Comparison of ENCODE assay signal across 21 cellular contexts in the genomic region with DNA sequence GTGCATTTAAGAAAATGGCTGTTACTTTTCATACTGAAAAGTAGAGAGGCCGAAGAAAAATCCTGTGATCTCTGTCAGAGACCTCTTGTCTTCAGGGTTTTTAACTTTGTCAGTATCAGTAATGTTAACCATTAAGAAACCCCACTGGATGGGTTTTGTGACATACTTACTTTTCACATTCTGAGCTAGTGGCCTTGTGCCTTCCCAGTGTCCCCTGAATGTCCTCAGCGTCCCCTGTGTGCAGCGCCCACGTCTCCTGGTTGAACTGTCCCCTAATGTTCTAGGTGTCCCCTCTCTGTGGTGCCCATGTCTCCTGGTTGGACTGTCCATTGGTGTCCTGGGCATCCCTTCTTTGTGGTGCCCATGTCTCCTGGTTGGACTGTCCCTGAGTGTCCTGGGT. TPM values are rescaled to one million over a fixed set of nuclear protein-coding genes. Genes with fewer than 3 reads are reported as not detected.
DNase-seq lines count a peak whose midpoint lies in the region; ATAC-seq and TF ChIP-seq lines count a peak whose summit lies in the region.
"Had no signal": no experiment of that assay in that cellular context is flagged by ENCODE, and none has a peak within 500 bp of the region (broad histone marks: within the 10 kb centered on the region; RNA-seq: fewer than 3 reads in every experiment).

No MANE protein-coding gene starts in this region.

- CTCF ChIA-PET in OCI-LY7 (lab: Charles Lee; ENCODE audit: unreplicated experiment) = no interaction called here

- no peaks in the 10 kb centered on the region for H3K9me2 ChIP-seq in OCI-LY7 (ENCODE audit: insufficient read depth, low read length)

- peaks cover 33% of the 10 kb centered on the region for H3K36me3 Mint-ChIP-seq in nephron progenitor cell (ENCODE audit: low read depth)

- POLR2A ChIA-PET in OCI-LY7 (lab: Charles Lee) = no interaction called here

- no peaks in the 10 kb centered on the region for H4K20me1 ChIP-seq in OCI-LY7 (ENCODE audit: insufficient read depth, low read length)

- H3K27me3 ChIP-seq in right atrium auricular region (no peaks in the 10 kb centered on the region), gastroesophageal sphincter (no peaks in the 10 kb centered on the region)
- H3K27me3 ChIP-seq: BLaER1, left lung had no signal

- DNase-seq in right atrium auricular region (ENCODE audit: low spot score) (no peak), left ventricle myocardium superior (no peak), nephron progenitor cell (no peak), OCI-LY7 (ENCODE audit: low spot score) (no peak), cerebellum (ENCODE audit: low spot score) (no peak)
- DNase-seq in stimulated activated CD4-positive, alpha-beta T cell treated with anti-CD3 and anti-CD28 coated beads, Interleukin-4, amount 100 ng/mL, for 1 hour = no peak
- DNase-seq: activated CD4-positive, alpha-beta T cell treated with anti-CD3 and anti-CD28 coated beads, Interleukin-2, amount 50 U/mL, for 1 hour; aorta; effector CD8-positive, alpha-beta T cell; erythroblast; left lung; NCI-H1092; NCI-H1930; posterior cingulate gyrus; WERI-Rb-1 had no signal

- no peak for TF ChIP-seq CTCF in right atrium auricular region (IDR thresholded peaks at IDR 0.05)
- TF ChIP-seq CTCF in gastroesophageal sphincter (IDR thresholded peaks at IDR 0.05) = no peak
- TF ChIP-seq CTCF in nephron progenitor cell (IDR thresholded peaks at IDR 0.05) = no peak
- TF ChIP-seq CTCF in OCI-LY7 (conservative IDR thresholded peaks at IDR 0.05; ENCODE audit: low read length) = no peak

- H3K27me3 Mint-ChIP-seq in nephron progenitor cell (ENCODE audit: low read depth, poor library complexity) = peaks cover 17% of the 10 kb centered on the region
- H3K27me3 Mint-ChIP-seq: activated naive CD4-positive, alpha-beta T cell treated with anti-CD3 and anti-CD28 coated beads, Interleukin-2, amount 50 U/mL, for 24 hours; central memory CD8-positive, alpha-beta T cell had no signal

- H3K27ac ChIP-seq in right atrium auricular region = peak overlapping the region; percentile 89 to 92
- H3K27ac ChIP-seq in gastroesophageal sphincter = peak overlapping the region in 3 of 4 donors; percentile 91 to 92 (median 91)
- no peak overlapping the region for H3K27ac ChIP-seq in OCI-LY7 (ENCODE audit: low read depth, low read length, poor library complexity, severe bottlenecking)
- H3K27ac ChIP-seq: BLaER1, WERI-Rb-1 had no signal

- ATAC-seq in left ventricle myocardium superior (no peak), gastroesophageal sphincter (no peak), GM21576 (IDR thresholded peaks at IDR 0.05; ENCODE audit: unreplicated experiment) (no peak)
- ATAC-seq: left lung had no signal

- no peak overlapping the region for H3K4me3 Mint-ChIP-seq in nephron progenitor cell
- H3K4me3 Mint-ChIP-seq: central memory CD8-positive, alpha-beta T cell; neural crest cell had no signal

- H3K9me3 ChIP-seq in right atrium auricular region (no peaks in the 10 kb centered on the region), gastroesophageal sphincter (no peaks in the 10 kb centered on the region), OCI-LY7 (ENCODE audit: low read length) (no peaks in the 10 kb centered on the region)
- H3K9me3 ChIP-seq: BLaER1, left lung had no signal

- TF ChIP-seq POLR2A in gastroesophageal sphincter (IDR thresholded peaks at IDR 0.05) = no peak

- no TSS peak for BruUV-seq in OCI-LY7 (replicated peaks; lab: Mats Ljungman, UMichigan)

- H3K4me3 ChIP-seq in right atrium auricular region (no peak overlapping the region), gastroesophageal sphincter (no peak overlapping the region), OCI-LY7 (ENCODE audit: low read depth, low read length, poor library complexity, severe bottlenecking) (no peak overlapping the region)
- H3K4me3 ChIP-seq: BLaER1, left lung had no signal

- no peak for TF ChIP-seq EP300 in gastroesophageal sphincter (IDR thresholded peaks at IDR 0.05)

- H3K4me2 ChIP-seq in OCI-LY7 (ENCODE audit: low read length) = no peak overlapping the region

- peak overlapping the region; percentile 22 for H3K27ac Mint-ChIP-seq in nephron progenitor cell
- H3K27ac Mint-ChIP-seq: activated naive CD4-positive, alpha-beta T cell treated with anti-CD3 and anti-CD28 coated beads, Interleukin-2, amount 50 U/mL, for 24 hours had no signal

- WGBS in gastroesophageal sphincter (ENCODE audit: low coverage in 1 of 2), 2 donors = 95 to 100% methylated on average over 4 of the region's 4 CpGs

- H3K36me3 ChIP-seq in right atrium auricular region (peaks cover 5% of the 10 kb centered on the region), gastroesophageal sphincter (peaks cover 0 to 6% of the 10 kb centered on the region in 2 donors), OCI-LY7 (ENCODE audit: insufficient read depth, low read length) (peaks cover under 1% of the 10 kb centered on the region; the same call in 1 of the 2 replicates)

- intact Hi-C loops in left ventricle myocardium superior (cut with micrococcal nuclease) = no loop called here
- intact Hi-C loops in OCI-LY7 (cut with micrococcal nuclease; ENCODE audit: unreplicated experiment) = no loop called here

- H2AFZ ChIP-seq in OCI-LY7 (ENCODE audit: low read length) = no peak overlapping the region

- H3K4me1 Mint-ChIP-seq in nephron progenitor cell = peaks cover 71% of the 10 kb centered on the region

- peaks cover 5% of the 10 kb centered on the region for H3K9me3 Mint-ChIP-seq in nephron progenitor cell
- H3K9me3 Mint-ChIP-seq: activated naive CD4-positive, alpha-beta T cell treated with anti-CD3 and anti-CD28 coated beads, Interleukin-2, amount 50 U/mL, for 24 hours; central memory CD8-positive, alpha-beta T cell; neural crest cell had no signal

- H3K4me1 ChIP-seq in right atrium auricular region = peaks cover 0 to 26% of the 10 kb centered on the region in 2 donors
- peaks cover 0 to 47% (median 4%) of the 10 kb centered on the region in 3 donors for H3K4me1 ChIP-seq in gastroesophageal sphincter
- H3K4me1 ChIP-seq in OCI-LY7 (ENCODE audit: insufficient read depth, low read length, poor library complexity, severe bottlenecking) = no peaks in the 10 kb centered on the region

- H3K79me2 ChIP-seq in OCI-LY7 (ENCODE audit: insufficient read depth, low read depth, low read length) = no peaks in the 10 kb centered on the region

RNA-seq across cellular contexts. Expression of gene DYNC2I1, which starts 9.6 kb away (rescaled TPM):
- total RNA-seq in right atrium auricular region = 10 to 100 TPM; 13.8 to 18.1 TPM
- total RNA-seq in left ventricle myocardium superior = 32.3 TPM
- 10 to 100 TPM; 11.6 to 36.9 (median 23.4) TPM for total RNA-seq in gastroesophageal sphincter
- total RNA-seq in OCI-LY7 (2014; rRNA removed; shearing (Covaris generic)) = 5.6 and 17.1 TPM in 2 replicates
- total RNA-seq in OCI-LY7 (2022) = 12.0 TPM in 2 replicates
- total RNA-seq in cerebellum = 15.9 TPM

RNA-seq across cellular contexts. Expression of gene ESYT2, which starts 36.7 kb away (rescaled TPM):
- total RNA-seq in right atrium auricular region = 10 to 100 TPM; 60.0 to 75.9 TPM
- total RNA-seq in left ventricle myocardium superior = 44.3 TPM
- 100 to 1,000 TPM; 209 to 286 (median 230) TPM for total RNA-seq in gastroesophageal sphincter
- 30.5 and 33.7 TPM in 2 replicates for total RNA-seq in OCI-LY7 (2014; rRNA removed; shearing (Covaris generic))
- total RNA-seq in OCI-LY7 (2022) = 24.2 and 25.7 TPM in 2 replicates
- total RNA-seq in cerebellum = 41.6 TPM
